In genomic region chr11:120835601-120836228, GRCh38 we compare ENCODE assay signal across 9 cellular contexts.
DNase-seq lines count a peak whose midpoint lies in the region; ATAC-seq and FAIRE-seq lines count a peak whose summit lies in the region.
"Had no signal": no experiment of that assay in that cellular context is flagged by ENCODE, and none has a peak within 500 bp of the region (broad histone marks: within the 10 kb centered on the region; RNA-seq: fewer than 3 reads in every experiment).

No MANE protein-coding gene starts in this region.

- no peak overlapping the region for H3K23ac ChIP-seq in mesendoderm (ENCODE audit: low read length)

- H3K79me2 ChIP-seq in mesendoderm (ENCODE audit: control insufficient read depth, insufficient read depth, low read length): no peaks in the 10 kb centered on the region

- no peak overlapping the region for H3K27ac ChIP-seq in mesendoderm (ENCODE audit: low read depth, low read length)

- H2BK5ac ChIP-seq in mesendoderm (ENCODE audit: low read length): no peak overlapping the region

- H3K56ac ChIP-seq in mesendoderm (ENCODE audit: low read length): no peak overlapping the region

- no peak overlapping the region for H3K4me2 ChIP-seq in mesendoderm (ENCODE audit: low read length)

- H4K5ac ChIP-seq in mesendoderm (ENCODE audit: low read length): no peak overlapping the region

- FAIRE-seq in urothelium cell line (lab: Jason Lieb, UNC): no peak

- no peak overlapping the region for H4K8ac ChIP-seq in mesendoderm (ENCODE audit: low read depth, low read length)

- H3K27me3 ChIP-seq in mesendoderm (ENCODE audit: insufficient read depth, low read length, poor library complexity): no peaks in the 10 kb centered on the region

- H3K79me1 ChIP-seq in mesendoderm (ENCODE audit: low read length): no peaks in the 10 kb centered on the region

- no peak overlapping the region for H2AK5ac ChIP-seq in mesendoderm (ENCODE audit: low read length)

- no peak overlapping the region for H3K18ac ChIP-seq in mesendoderm (ENCODE audit: low read length)

- DNase-seq in mesendoderm (peak; percentile 29), NCI-H82 treated with DMSO at 0.1 percent for 48 hours (lab: John Stamatoyannopoulos, UW; ENCODE audit: unreplicated experiment) (no peak), urothelium cell line (ENCODE audit: low spot score) (no peak), NCI-H187 (lab: John Stamatoyannopoulos, UW) (no peak), NCI-H2107 treated with DMSO at 0.1 percent for 48 hours (lab: John Stamatoyannopoulos, UW; ENCODE audit: unreplicated experiment) (no peak)
- DNase-seq: NCI-H446 had no signal

- no peak overlapping the region for H2BK15ac ChIP-seq in mesendoderm (replicated peaks; ENCODE audit: low read depth)

- H3K36me3 ChIP-seq in mesendoderm (ENCODE audit: control insufficient read depth, insufficient read depth, low read length): no peaks in the 10 kb centered on the region

- ATAC-seq in GM18511 (IDR thresholded peaks at IDR 0.05; ENCODE audit: unreplicated experiment): peak; percentile 97
- peak; percentile 88 for ATAC-seq in GM21381 (IDR thresholded peaks at IDR 0.05; ENCODE audit: unreplicated experiment)
- peak; percentile 96 for ATAC-seq in HG03378 (IDR thresholded peaks at IDR 0.05; ENCODE audit: unreplicated experiment)

- H2BK120ac ChIP-seq in mesendoderm (ENCODE audit: low read depth, low read length): no peak overlapping the region

- H3K9ac ChIP-seq in mesendoderm (ENCODE audit: low read length): no peak overlapping the region

- no peak overlapping the region for H3K4ac ChIP-seq in mesendoderm (ENCODE audit: low read depth, low read length)

- no peaks in the 10 kb centered on the region for H3K4me1 ChIP-seq in mesendoderm (ENCODE audit: control insufficient read depth, low read depth, low read length)

- WGBS in mesendoderm (ENCODE audit: extremely low coverage, insufficient coverage, low lambda C conversion rate): no CpG with 5 or more reads among the region's 11 CpGs

- no peak overlapping the region for H3K4me3 ChIP-seq in mesendoderm (ENCODE audit: low read length)
